In the genomic region with DNA sequence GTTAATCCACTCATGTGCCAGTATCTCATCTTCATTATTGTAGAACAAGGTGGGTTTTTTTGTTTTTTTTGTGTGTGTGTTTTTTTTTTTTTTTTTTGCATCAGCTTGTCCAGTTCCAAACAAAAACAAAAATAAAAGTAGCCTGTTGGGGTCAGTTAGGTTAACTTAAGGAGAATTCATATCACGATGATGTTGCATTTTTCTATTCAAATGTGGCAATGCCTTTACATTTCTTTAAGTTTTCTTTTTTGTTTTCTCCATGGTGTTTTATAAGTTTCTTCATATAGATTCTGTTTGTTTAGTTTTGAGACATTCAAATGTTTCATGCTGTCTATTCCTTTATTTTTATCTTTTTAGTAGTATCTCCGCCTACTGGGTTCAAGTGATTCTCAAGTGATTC, we compare ENCODE assay signal across 2 cellular contexts.
TF ChIP-seq lines count a peak whose summit lies in the region.

No MANE protein-coding gene starts in this region.

TF ChIP-seq in K562, 482 proteins besides CTCF, POLR2A, EP300 and RAD21:
- no peak for TF ChIP-seq CC2D1A (IDR thresholded peaks at IDR 0.05)
- TF ChIP-seq SMARCA4 (IDR thresholded peaks at IDR 0.05) = 0 out of 2 replicates have a peak, but pooled peaks have one; percentile 11
- TF ChIP-seq, protein P1, sequence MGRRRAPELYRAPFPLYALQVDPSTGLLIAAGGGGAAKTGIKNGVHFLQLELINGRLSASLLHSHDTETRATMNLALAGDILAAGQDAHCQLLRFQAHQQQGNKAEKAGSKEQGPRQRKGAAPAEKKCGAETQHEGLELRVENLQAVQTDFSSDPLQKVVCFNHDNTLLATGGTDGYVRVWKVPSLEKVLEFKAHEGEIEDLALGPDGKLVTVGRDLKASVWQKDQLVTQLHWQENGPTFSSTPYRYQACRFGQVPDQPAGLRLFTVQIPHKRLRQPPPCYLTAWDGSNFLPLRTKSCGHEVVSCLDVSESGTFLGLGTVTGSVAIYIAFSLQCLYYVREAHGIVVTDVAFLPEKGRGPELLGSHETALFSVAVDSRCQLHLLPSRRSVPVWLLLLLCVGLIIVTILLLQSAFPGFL (CRISPR knock-in tag; IDR thresholded peaks at IDR 0.05) = no peak
- TF ChIP-seq C11orf30 (IDR thresholded peaks at IDR 0.05; ENCODE audit: low read depth) = peak; percentile 66
- peak; percentile 70 for TF ChIP-seq ZNF316 (IDR thresholded peaks at IDR 0.05)
- peak; percentile 79 for TF ChIP-seq MAFG (tag; conservative IDR thresholded peaks at IDR 0.05)
- no peak for TF ChIP-seq FOS (IDR thresholded peaks at IDR 0.05; ENCODE audit: extremely low read depth, insufficient read length)
- TF ChIP-seq MAFF (IDR thresholded peaks at IDR 0.05; ENCODE audit: low read length) = peak; percentile 35; the same call in 1 of the 2 replicates
- TF ChIP-seq NFE2 (IDR thresholded peaks at IDR 0.05; ENCODE audit: low read depth) = peak; percentile 41
TF ChIP-seq in K562: peak in this region for 6.

TF ChIP-seq in endothelial cell of umbilical vein, 7 proteins besides CTCF, POLR2A, EP300 and RAD21:
- TF ChIP-seq FOS (IDR thresholded peaks at IDR 0.05; ENCODE audit: borderline replicate concordance, insufficient read depth, low read length) = no peak
- TF ChIP-seq GATA2 (IDR thresholded peaks at IDR 0.05; ENCODE audit: insufficient read depth, insufficient read length, low read depth, low read length) = no peak
- TF ChIP-seq, protein P2, sequence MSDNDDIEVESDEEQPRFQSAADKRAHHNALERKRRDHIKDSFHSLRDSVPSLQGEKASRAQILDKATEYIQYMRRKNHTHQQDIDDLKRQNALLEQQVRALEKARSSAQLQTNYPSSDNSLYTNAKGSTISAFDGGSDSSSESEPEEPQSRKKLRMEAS (IDR thresholded peaks at IDR 0.05; ENCODE audit: insufficient read depth, insufficient read length) = no peak
- TF ChIP-seq POLR2AphosphoS5 (IDR thresholded peaks at IDR 0.05; ENCODE audit: insufficient read depth, low read depth, low read length) = no peak
- no peak for TF ChIP-seq JUN (IDR thresholded peaks at IDR 0.05; ENCODE audit: borderline replicate concordance, insufficient read depth, insufficient read length, low read depth)
- no peak for TF ChIP-seq EZH2 (IDR thresholded peaks at IDR 0.05; ENCODE audit: borderline replicate concordance, low read depth, low read length, severe bottlenecking)
- TF ChIP-seq MYC (IDR thresholded peaks at IDR 0.05; ENCODE audit: low read depth, low read length) = no peak
